ENCODE assay signal across 25 cellular contexts in the genomic region with DNA sequence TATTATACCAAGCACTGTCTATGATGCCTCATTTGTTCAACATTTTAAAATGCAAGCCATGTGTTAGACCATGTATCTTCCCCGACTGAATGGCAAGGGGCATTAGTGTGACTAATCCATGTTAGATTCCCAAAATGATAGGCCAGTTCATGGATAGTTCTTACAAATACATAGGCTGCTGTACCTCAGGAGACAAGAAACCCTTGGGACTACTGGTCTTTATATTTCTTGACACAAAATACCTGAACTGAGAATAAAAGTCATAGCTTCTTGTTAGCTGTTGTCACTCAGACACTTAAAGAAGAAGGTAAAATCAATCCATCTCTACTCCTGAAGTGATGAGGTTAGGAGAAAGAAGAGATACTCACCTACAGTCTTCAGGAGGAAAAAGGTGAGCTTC.
A peak's percentile ranks its signal among the peaks of the same experiment; 100 is the strongest.
DNase-seq lines count a peak whose midpoint lies in the region.
"Had no signal": no experiment of that assay in that cellular context is flagged by ENCODE, and none has a peak within 500 bp of the region (broad histone marks: within the 10 kb centered on the region; RNA-seq: fewer than 3 reads in every experiment).

A gene (plus strand): TSS at position 301 of the 400 bp plus-strand sequence. CDS start 4,265 bp downstream, outside the sequence.

- H3K4me1 ChIP-seq in iPS-15b (ENCODE audit: control insufficient read depth, insufficient read depth, low read length) = peaks cover 4% of the 10 kb centered on the region
- H3K4me1 ChIP-seq: A549; BE2C; BLaER1 treated with 17β-estradiol and CSF1 and Interleukin-3, amounts not matched to agents 10 nM and 100 nM; Caco-2 had no signal

- no peaks in the 10 kb centered on the region for H3K36me3 ChIP-seq in iPS-15b (ENCODE audit: control insufficient read depth, insufficient read depth, low read length)
- H3K36me3 ChIP-seq: BE2C; BLaER1; BLaER1 treated with 17β-estradiol and CSF1 and Interleukin-3, amounts not matched to agents 10 nM and 100 nM had no signal

- no peak within 1 kb of the TSS for H3K4me3 ChIP-seq in iPS-15b (ENCODE audit: low read depth, low read length)
- H3K4me3 ChIP-seq: A549; BLaER1; BLaER1 treated with 17β-estradiol and CSF1 and Interleukin-3, amounts not matched to agents 10 nM and 100 nM had no signal

- H3K9ac ChIP-seq in iPS-15b (ENCODE audit: low read depth, low read length) = peak within 1 kb of the TSS; percentile 9
- H3K9ac ChIP-seq: BLaER1; BLaER1 treated with 17β-estradiol and CSF1 and Interleukin-3, amounts not matched to agents 10 nM and 100 nM had no signal

- no peaks in the 10 kb centered on the region for H3K9me3 ChIP-seq in iPS-15b (ENCODE audit: control insufficient read depth, insufficient read depth, low read length)
- H3K9me3 ChIP-seq: A549; BE2C; BLaER1; BLaER1 treated with 17β-estradiol and CSF1 and Interleukin-3, amounts not matched to agents 10 nM and 100 nM; Caco-2 had no signal

- no peak for DNase-seq in kidney glomerular epithelial cell (lab: John Stamatoyannopoulos, UW)
- DNase-seq: 8988T; ACHN; AML-193; BE2C; C1 segment of cervical spinal cord; Caco-2; Calu3; CD4-positive, alpha-beta memory T cell; CD4-positive, alpha-beta T cell; CD4-positive, CD25-positive, alpha-beta regulatory T cell; CD8-positive, alpha-beta memory T cell; CD8-positive, alpha-beta T cell; COR-L47; DMS 273 treated with DMSO at 0.1 percent for 48 hours; DMS153; DMS53; DMS79; DMS79 treated with DMSO at 0.1 percent for 48 hours; DND-41; EL had no signal

- no peaks in the 10 kb centered on the region for H3K27me3 ChIP-seq in iPS-15b (ENCODE audit: control insufficient read depth, insufficient read depth, low read length)
- H3K27me3 ChIP-seq: BE2C; BLaER1; BLaER1 treated with 17β-estradiol and CSF1 and Interleukin-3, amounts not matched to agents 10 nM and 100 nM had no signal
